In genomic region chr13:71772376-71772775, GRCh38 we compare ENCODE assay signal across 17 cellular contexts.
DNase-seq lines count a peak whose midpoint lies in the region; FAIRE-seq and TF ChIP-seq lines count a peak whose summit lies in the region.
"Had no signal": no experiment of that assay in that cellular context is flagged by ENCODE, and none has a peak within 500 bp of the region (broad histone marks: within the 10 kb centered on the region; RNA-seq: fewer than 3 reads in every experiment).

No MANE protein-coding gene starts in this region.

- peak; percentile 35 for FAIRE-seq in kidney (lab: Jason Lieb, UNC)
- FAIRE-seq: A549, GM12892, K562 had no signal

- no peaks in the 10 kb centered on the region for H3K27me3 ChIP-seq in CD8-positive, alpha-beta memory T cell (ENCODE audit: insufficient read depth, low read length, poor library complexity, severe bottlenecking)
- H3K27me3 ChIP-seq: BLaER1 had no signal

- DNase-seq in NCI-H82 treated with DMSO at 0.1 percent for 48 hours (lab: John Stamatoyannopoulos, UW; ENCODE audit: unreplicated experiment) (peak; percentile 97), kidney (no peak), putamen (ENCODE audit: low spot score) (peak; percentile 59), occipital lobe (lab: John Stamatoyannopoulos, UW) (no peak), DMS 273 (lab: John Stamatoyannopoulos, UW; ENCODE audit: unreplicated experiment) (no peak)
- DNase-seq in CD8-positive, alpha-beta memory T cell = no peak
- no peak for DNase-seq in stimulated activated CD4-positive, alpha-beta T cell treated with anti-CD3 and anti-CD28 coated beads, Interleukin-2, amount 100 ng/mL, for 48 hours
- DNase-seq: AML-193, DND-41, GDM1, HCEC 1CT had no signal

- intact Hi-C loops in kidney (cut with DNase I) = no loop called here

- POLR2A ChIA-PET in HEK293 (lab: Yijun Ruan, JAX) = no interaction called here
- POLR2A ChIA-PET in CD8-positive, alpha-beta memory T cell (lab: Charles Lee) = no interaction called here

- H3K9me3 Mint-ChIP-seq in CD8-positive, alpha-beta memory T cell = peaks cover 0 to 9% (median 0%) of the 10 kb centered on the region in 5 donors

- no peak overlapping the region for H3K27ac ChIP-seq in HEK293 (ENCODE audit: extremely low read depth, low read depth, low read length)
- no peak overlapping the region for H3K27ac ChIP-seq in kidney (ENCODE audit: low read depth in 2 of 2, low read length in 2 of 2)
- H3K27ac ChIP-seq in CD8-positive, alpha-beta memory T cell (ENCODE audit: low read depth, low read length) = no peak overlapping the region
- H3K27ac ChIP-seq: A549, BLaER1, HL-60 had no signal

- no peak overlapping the region for H3K4me3 Mint-ChIP-seq in CD8-positive, alpha-beta memory T cell

- no peaks in the 10 kb centered on the region for H3K36me3 Mint-ChIP-seq in CD8-positive, alpha-beta memory T cell

- TF ChIP-seq CTCF in HEK293 (tag by site-specific recombination; IDR thresholded peaks at IDR 0.05) (no peak), kidney (IDR thresholded peaks at IDR 0.05; ENCODE audit: borderline replicate concordance, extremely low read depth, insufficient read depth) (no peak)

- no peaks in the 10 kb centered on the region for H3K27me3 Mint-ChIP-seq in CD8-positive, alpha-beta memory T cell

- H3K4me3 ChIP-seq in HEK293 (ENCODE audit: low read depth, low read length) = no peak overlapping the region
- H3K4me3 ChIP-seq in kidney (ENCODE audit: low read length in 2 of 2) = no peak overlapping the region
- H3K4me3 ChIP-seq in CD8-positive, alpha-beta memory T cell (ENCODE audit: low read length) = no peak overlapping the region
- H3K4me3 ChIP-seq: A549, BLaER1, K562 had no signal

- H3K36me3 ChIP-seq in HEK293 (ENCODE audit: control insufficient read depth in 2 of 2, insufficient read depth in 1 of 2, low read length in 2 of 2) (no peaks in the 10 kb centered on the region), kidney (ENCODE audit: control insufficient read depth in 1 of 2, insufficient read depth in 2 of 2, low read length in 2 of 2) (no peaks in the 10 kb centered on the region)
- H3K36me3 ChIP-seq in CD8-positive, alpha-beta memory T cell (ENCODE audit: insufficient read depth, low read length) = no peaks in the 10 kb centered on the region
- H3K36me3 ChIP-seq: BLaER1 had no signal

- H3K9ac ChIP-seq in kidney (ENCODE audit: low read length in 2 of 2) = no peak overlapping the region
- H3K9ac ChIP-seq: BLaER1 had no signal

- no peak overlapping the region for H3K27ac Mint-ChIP-seq in CD8-positive, alpha-beta memory T cell

- CTCF ChIA-PET in HEK293 (lab: Yijun Ruan, JAX) = interaction anchor here (0.5 kb wide), 1 partner anchor 95 kb away, joined by 4 read pairs; no protein-coding TSS in a partner anchor
- CTCF ChIA-PET in CD8-positive, alpha-beta memory T cell (lab: Charles Lee) = no interaction called here

- no peaks in the 10 kb centered on the region for H3K4me1 Mint-ChIP-seq in CD8-positive, alpha-beta memory T cell

- H3K9me3 ChIP-seq in HEK293 (ENCODE audit: control insufficient read depth, insufficient read depth, low read depth, low read length) (no peaks in the 10 kb centered on the region), kidney (ENCODE audit: control insufficient read depth in 1 of 2, low read length in 2 of 2) (no peaks in the 10 kb centered on the region)
- H3K9me3 ChIP-seq in CD8-positive, alpha-beta memory T cell (ENCODE audit: low read length) = no peaks in the 10 kb centered on the region
- H3K9me3 ChIP-seq: A549, BLaER1 had no signal

- H3K4me1 ChIP-seq in HEK293 (ENCODE audit: control insufficient read depth, insufficient read depth, low read length) (no peaks in the 10 kb centered on the region), kidney (ENCODE audit: control insufficient read depth in 1 of 2, insufficient read depth in 1 of 2, low read depth in 1 of 2, low read length in 2 of 2) (no peaks in the 10 kb centered on the region)
- H3K4me1 ChIP-seq in CD8-positive, alpha-beta memory T cell (ENCODE audit: insufficient read depth, low read length) = no peaks in the 10 kb centered on the region
- H3K4me1 ChIP-seq: A549, BLaER1 had no signal

TF ChIP-seq in HEK293, 187 proteins besides CTCF, POLR2A, EP300 and RAD21:
- TF ChIP-seq ZNF701 (tag by site-specific recombination; IDR thresholded peaks at IDR 0.05) (no peak), PRDM6 (tag by site-specific recombination; IDR thresholded peaks at IDR 0.05) (peak; percentile 60), ZBTB8A (tag by site-specific recombination; IDR thresholded peaks at IDR 0.05) (no peak), OVOL3 (tag by site-specific recombination; IDR thresholded peaks at IDR 0.05) (no peak)

Comparison
In these comparisons a context has a peak if more than half of its experiments do, and no peak if none do; other contexts are left out.
1. DNase-seq: peak in NCI-H82 treated with DMSO at 0.1 percent for 48 hours (single experiment) and putamen (single experiment); none in kidney (single experiment), CD8-positive, alpha-beta memory T cell (0 of 5), occipital lobe (single experiment), DMS 273 (single experiment) and stimulated activated CD4-positive, alpha-beta T cell treated with anti-CD3 and anti-CD28 coated beads, Interleukin-2, amount 100 ng/mL, for 48 hours (0 of 2).